ENCODE assay signal across 9 cellular contexts in genomic region chr3:169218314-169218983, GRCh38.
DNase-seq lines count a peak whose midpoint lies in the region; ATAC-seq, FAIRE-seq and TF ChIP-seq lines count a peak whose summit lies in the region.
"Had no signal": no experiment of that assay in that cellular context is flagged by ENCODE, and none has a peak within 500 bp of the region (broad histone marks: within the 10 kb centered on the region; RNA-seq: fewer than 3 reads in every experiment).

No MANE protein-coding gene starts in this region.

- H3K9me3 ChIP-seq in K562 (replicated peaks; ENCODE audit: control insufficient read depth, insufficient read depth, low read depth, low read length) = no peaks in the 10 kb centered on the region

- peak; percentile 79 for FAIRE-seq in K562 (lab: Jason Lieb, UNC)

- no peak overlapping the region for H3K4me3 ChIP-seq in K562

- H3K9me1 ChIP-seq in K562 (ENCODE audit: control insufficient read depth, insufficient read depth, low read length) = no peaks in the 10 kb centered on the region

- no peak overlapping the region for H3K27ac ChIP-seq in K562 (ENCODE audit: extremely low read depth, low read depth, low read length)

- BruUV-seq in K562 (replicated peaks; lab: Mats Ljungman, UMichigan) = no TSS peak

- no peak overlapping the region for H3K9ac ChIP-seq in K562 (ENCODE audit: insufficient read depth in 1 of 2, low read depth in 2 of 2, low read length in 2 of 2)

- in situ Hi-C loops in K562 (cut with MboI) = no loop called here

- intact Hi-C loops in K562 (cut with micrococcal nuclease) = loop anchor here (10.0 kb wide), 1 partner anchor 526 kb away; no protein-coding TSS in a partner anchor

- no peaks in the 10 kb centered on the region for H3K36me3 Mint-ChIP-seq in natural killer cell treated with Interleukin-12 subunit alpha and Interleukin-12 subunit beta and Interleukin-15 and Interleukin-18, amount 100 ng/mL, for 72 hours
- H3K36me3 Mint-ChIP-seq: naive B cell had no signal

- no peak overlapping the region for H3K4me3 Mint-ChIP-seq in natural killer cell treated with Interleukin-12 subunit alpha and Interleukin-12 subunit beta and Interleukin-15 and Interleukin-18, amount 100 ng/mL, for 72 hours
- H3K4me3 Mint-ChIP-seq: naive B cell had no signal

- 15% methylated on average over 5 of the region's 5 CpGs for WGBS in K562 (ENCODE audit: insufficient coverage, low coverage, missing lambda C conversion rate)

- H3K4me2 ChIP-seq in K562 (ENCODE audit: insufficient read depth, low read length) = no peak overlapping the region

- CTCF ChIA-PET in K562 (lab: Yijun Ruan, JAX; ENCODE audit: low intra/inter-chr PET ratio) = no interaction called here

- H3K9me3 Mint-ChIP-seq in natural killer cell treated with Interleukin-12 subunit alpha and Interleukin-12 subunit beta and Interleukin-15 and Interleukin-18, amount 100 ng/mL, for 72 hours = no peaks in the 10 kb centered on the region
- H3K9me3 Mint-ChIP-seq: naive B cell had no signal

- TF ChIP-seq EP300 in K562 (IDR thresholded peaks at IDR 0.05; ENCODE audit: low read length) = no peak

- peak; percentile 69 for DNase-seq in EL
- peak; percentile 44 for DNase-seq in MV-4-11 (lab: John Stamatoyannopoulos, UW)
- DNase-seq in K562 (ENCODE audit: extremely low read depth in 1 of 4, low spot score in 3 of 4) = peak in 2 of 4 experiments; percentile 22 to 25
- no peak for DNase-seq in left lobe of liver (ENCODE audit: low spot score)
- DNase-seq in SKM-1 treated with dmso at 0.1 percent for 144 hours (lab: John Stamatoyannopoulos, UW; ENCODE audit: unreplicated experiment) = no peak
- DNase-seq in natural killer cell treated with Interleukin-12 subunit alpha and Interleukin-12 subunit beta and Interleukin-15 and Interleukin-18, amount 100 ng/mL, for 72 hours (ENCODE audit: low spot score) = no peak
- DNase-seq: naive B cell had no signal

- H2AFZ ChIP-seq in K562 (ENCODE audit: low read depth, low read length) = peak overlapping the region; percentile 47

- H3K36me3 ChIP-seq in K562 (ENCODE audit: control insufficient read depth, insufficient read depth, low read length) = no peaks in the 10 kb centered on the region

- TF ChIP-seq RAD21 in K562 (CRISPR knock-in tag; conservative IDR thresholded peaks at IDR 0.05 in 1 of 2, IDR thresholded peaks at IDR 0.05 in 1 of 2) = peak; percentile 33 to 59

- H3K4me1 ChIP-seq in K562 (replicated peaks in 1 of 2; ENCODE audit: control insufficient read depth in 2 of 2, insufficient read depth in 2 of 2, low read length in 2 of 2) = no peaks in the 10 kb centered on the region

- TF ChIP-seq POLR2A in K562 (conservative IDR thresholded peaks at IDR 0.05) = no peak

- peak; percentile 56 to 57 (median 56); a peak in 5 of 6 replicates for TF ChIP-seq CTCF in K562 (IDR thresholded peaks at IDR 0.05 in 2 of 3, conservative IDR thresholded peaks at IDR 0.05 in 1 of 3; ENCODE audit: insufficient read depth in 2 of 3, low read depth in 1 of 3, low read length in 3 of 3)

- no peaks in the 10 kb centered on the region for H3K27me3 ChIP-seq in K562 (ENCODE audit: control insufficient read depth in 2 of 2, insufficient read depth in 2 of 2, low read length in 2 of 2)

- POLR2A ChIA-PET in K562 (lab: Yijun Ruan, JAX) = interaction anchor here (1.1 kb wide), 1 partner anchor 36 kb away, joined by 3 read pairs; no protein-coding TSS in a partner anchor

- no peaks in the 10 kb centered on the region for H3K79me2 ChIP-seq in K562 (ENCODE audit: control insufficient read depth, insufficient read depth, low read length)

- H3K4me1 Mint-ChIP-seq in natural killer cell treated with Interleukin-12 subunit alpha and Interleukin-12 subunit beta and Interleukin-15 and Interleukin-18, amount 100 ng/mL, for 72 hours (ENCODE audit: low read depth in 2 of 2) = no peaks in the 10 kb centered on the region
- H3K4me1 Mint-ChIP-seq: naive B cell had no signal

- no peak overlapping the region for H3K27ac Mint-ChIP-seq in natural killer cell treated with Interleukin-12 subunit alpha and Interleukin-12 subunit beta and Interleukin-15 and Interleukin-18, amount 100 ng/mL, for 72 hours
- H3K27ac Mint-ChIP-seq: naive B cell had no signal

- no peaks in the 10 kb centered on the region for H4K20me1 ChIP-seq in K562 (replicated peaks; ENCODE audit: control insufficient read depth, insufficient read depth, low read length)

- peak; percentile 86 for ATAC-seq in K562
- peak; percentile 52 for ATAC-seq in left lobe of liver
- no peak for ATAC-seq in HG03342 (IDR thresholded peaks at IDR 0.05; ENCODE audit: unreplicated experiment)
- no peak for ATAC-seq in natural killer cell treated with Interleukin-12 subunit alpha and Interleukin-12 subunit beta and Interleukin-15 and Interleukin-18, amount 100 ng/mL, for 72 hours
- no peak for ATAC-seq in HG02763 (IDR thresholded peaks at IDR 0.05; ENCODE audit: unreplicated experiment)

- no peaks in the 10 kb centered on the region for H3K27me3 Mint-ChIP-seq in natural killer cell treated with Interleukin-12 subunit alpha and Interleukin-12 subunit beta and Interleukin-15 and Interleukin-18, amount 100 ng/mL, for 72 hours
- H3K27me3 Mint-ChIP-seq: naive B cell had no signal

TF ChIP-seq in K562, 482 proteins besides CTCF, POLR2A, EP300 and RAD21:
- TF ChIP-seq ETV6 (IDR thresholded peaks at IDR 0.05; ENCODE audit: borderline replicate concordance in 1 of 2, low read depth in 2 of 2, low read length in 1 of 2) (no peak), ETV6 (CRISPR knock-in tag; IDR thresholded peaks at IDR 0.05; ENCODE audit: borderline replicate concordance) (no peak), PHF21A (IDR thresholded peaks at IDR 0.05; ENCODE audit: borderline replicate concordance, low read depth) (no peak), TCF15 (CRISPR knock-in tag; IDR thresholded peaks at IDR 0.05) (no peak), GABPA (tag; conservative IDR thresholded peaks at IDR 0.05; ENCODE audit: low read depth) (0 out of 2 replicates have a peak, but pooled peaks have one; percentile 28), TEAD4 (IDR thresholded peaks at IDR 0.05; ENCODE audit: low read length) (0 out of 2 replicates have a peak, but pooled peaks have one; percentile 9), TEAD4 (CRISPR knock-in tag; IDR thresholded peaks at IDR 0.05; ENCODE audit: borderline replicate concordance) (no peak), EP400 (IDR thresholded peaks at IDR 0.05) (no peak), SPI1 (IDR thresholded peaks at IDR 0.05; ENCODE audit: borderline replicate concordance, low read depth, low read length) (peak; percentile 93), E2F5 (CRISPR knock-in tag; IDR thresholded peaks at IDR 0.05) (no peak)
TF ChIP-seq in K562: peak in this region for 3.

Comparison
In these comparisons a context has a peak if more than half of its experiments do, and no peak if none do; other contexts are left out.
1. DNase-seq: peak in EL (single experiment) and MV-4-11 (single experiment); none in left lobe of liver (single experiment), SKM-1 treated with dmso at 0.1 percent for 144 hours (single experiment) and natural killer cell treated with Interleukin-12 subunit alpha and Interleukin-12 subunit beta and Interleukin-15 and Interleukin-18, amount 100 ng/mL, for 72 hours (single experiment).
2. ATAC-seq: peak in K562 (single experiment) and left lobe of liver (single experiment); none in HG03342 (single experiment), natural killer cell treated with Interleukin-12 subunit alpha and Interleukin-12 subunit beta and Interleukin-15 and Interleukin-18, amount 100 ng/mL, for 72 hours (0 of 2) and HG02763 (single experiment).